ENCODE assay signal across 1 cellular context in genomic region chr1:20636785-20637347, GRCh38.
TF ChIP-seq lines count a peak whose summit lies in the region.

No MANE protein-coding gene starts in this region.

TF ChIP-seq in IMR-90, 13 proteins besides CTCF, POLR2A, EP300 and RAD21 (continued from another document):
- TF ChIP-seq SMC3 (IDR thresholded peaks at IDR 0.05; ENCODE audit: low read depth, low read length) (no peak), CEBPB (IDR thresholded peaks at IDR 0.05; ENCODE audit: low read depth, low read length) (no peak), FOS (IDR thresholded peaks at IDR 0.05; ENCODE audit: low read depth, low read length) (no peak), MAZ (IDR thresholded peaks at IDR 0.05; ENCODE audit: borderline replicate concordance, low read depth, low read length) (no peak), ELK1 (IDR thresholded peaks at IDR 0.05; ENCODE audit: borderline replicate concordance, low read depth, low read length) (no peak), NFE2L2 (IDR thresholded peaks at IDR 0.05; ENCODE audit: low read depth, low read length) (no peak), CHD1 (IDR thresholded peaks at IDR 0.05; ENCODE audit: low read depth, low read length) (no peak), USF2 (IDR thresholded peaks at IDR 0.05; ENCODE audit: low read depth, low read length) (no peak)
